10 cellular contexts compared by ENCODE assay signal in genomic region chr11:2534131-2534956, GRCh38.
DNase-seq lines count a peak whose midpoint lies in the region; ATAC-seq, FAIRE-seq and TF ChIP-seq lines count a peak whose summit lies in the region.
"Had no signal": no experiment of that assay in that cellular context is flagged by ENCODE, and none has a peak within 500 bp of the region (broad histone marks: within the 10 kb centered on the region; RNA-seq: fewer than 3 reads in every experiment).

No MANE protein-coding gene starts in this region.

- H3K23me2 ChIP-seq in H1 (ENCODE audit: low read depth, low read length): no peaks in the 10 kb centered on the region

- H2BK20ac ChIP-seq in H1 (ENCODE audit: low read length): 0 out of 2 replicates have a peak overlapping the region, but pooled peaks have one; percentile 48

- H2AK5ac ChIP-seq in H1 (ENCODE audit: low read depth, low read length): no peak overlapping the region

- peak overlapping the region; percentile 90 for H3K18ac ChIP-seq in H1 (ENCODE audit: extremely low read depth, low read length)

- TF ChIP-seq CTCF in BE2C (IDR thresholded peaks at IDR 0.05; ENCODE audit: low read depth, low read length) (no peak), H1 (IDR thresholded peaks at IDR 0.05; ENCODE audit: control extremely low read depth in 1 of 3, insufficient read depth in 1 of 3, low read depth in 1 of 3, low read length in 3 of 3) (no peak), mucosa of descending colon (IDR thresholded peaks at IDR 0.05) (no peak)

- peak overlapping the region; percentile 46; the same call in 1 of the 2 replicates for H2BK15ac ChIP-seq in H1 (ENCODE audit: low read length)

- no peak overlapping the region for H4K5ac ChIP-seq in H1 (ENCODE audit: insufficient read length, low read depth, low read length)

- no peaks in the 10 kb centered on the region for H3K4me1 ChIP-seq in BE2C
- H3K4me1 ChIP-seq in HUES64 (ENCODE audit: insufficient read depth, low read length): peaks cover 7% of the 10 kb centered on the region
- H3K4me1 ChIP-seq in H1 (replicated peaks in 1 of 4; ENCODE audit: control insufficient read depth in 3 of 4, insufficient read depth in 4 of 4, low read length in 3 of 4): peaks cover 4 to 16% (median 10%) of the 10 kb centered on the region in 4 experiments
- H3K4me1 ChIP-seq in mucosa of descending colon (ENCODE audit: low read depth): peaks cover 16% of the 10 kb centered on the region

- H3K4me2 ChIP-seq in H1 (ENCODE audit: insufficient read depth in 1 of 2, low read depth in 2 of 2, low read length in 2 of 2): peak overlapping the region; percentile 45 to 58; a peak in 2 of 4 replicates

- ATAC-seq in mucosa of descending colon: no peak
- ATAC-seq in GM21381 (IDR thresholded peaks at IDR 0.05; ENCODE audit: unreplicated experiment): no peak

- H2BK5ac ChIP-seq in H1 (ENCODE audit: low read depth, low read length): 0 out of 2 replicates have a peak overlapping the region, but pooled peaks have one; percentile 94

- H3K27me3 ChIP-seq in BE2C: no peaks in the 10 kb centered on the region
- H3K27me3 ChIP-seq in HUES64 (ENCODE audit: insufficient read depth, low read length): peaks cover 25% of the 10 kb centered on the region
- peaks cover 1 to 48% (median 22%) of the 10 kb centered on the region in 4 experiments; a peak in 6 of 7 replicates for H3K27me3 ChIP-seq in H1 (replicated peaks in 1 of 4; ENCODE audit: control insufficient read depth in 3 of 4, extremely low read depth in 1 of 4, insufficient read depth in 3 of 4, low read length in 3 of 4)

- H4K20me1 ChIP-seq in H1 (replicated peaks in 1 of 2; ENCODE audit: control insufficient read depth in 1 of 2, insufficient read depth in 2 of 2, low read length in 2 of 2): peaks cover 0 to 4% of the 10 kb centered on the region in 2 experiments

- H3K79me1 ChIP-seq in H1 (ENCODE audit: low read depth, low read length): no peaks in the 10 kb centered on the region

- peak; percentile 4 for DNase-seq in BE2C
- peak in 1 of 2 experiments; percentile 56 for DNase-seq in H1 (ENCODE audit: low read depth in 1 of 2, low spot score in 2 of 2)
- DNase-seq in mucosa of descending colon: peak in 2 of 3 donors; percentile 19 to 49
- no peak for DNase-seq in midbrain (lab: John Stamatoyannopoulos, UW)
- no peak for DNase-seq in NOMO-1 (lab: John Stamatoyannopoulos, UW; ENCODE audit: unreplicated experiment in 2 of 2)
- DNase-seq in activated CD4-positive, alpha-beta T cell treated with anti-CD3 and anti-CD28 coated beads, Interleukin-2, amount 50 U/mL, for 1 hour: no peak
- DNase-seq: NCI-H1930 had no signal

- CTCF ChIA-PET in H1 (lab: Charles Lee; ENCODE audit: partially characterized antibody): interaction anchor here (0.7 to 14.3 kb wide), 42 partner anchors 15 to 434 kb away, joined by 3 to 521 read pairs (median 4); partner anchors contain the start of genes CDKN1C and PHLDA2

- H2BK120ac ChIP-seq in H1 (replicated peaks; ENCODE audit: low read depth, low read length): no peak overlapping the region

- H3K27ac ChIP-seq in HUES64 (ENCODE audit: low read depth, low read length): peak overlapping the region; percentile 71
- H3K27ac ChIP-seq in H1 (ENCODE audit: low read depth, low read length): no peak overlapping the region
- H3K27ac ChIP-seq: C4-2B had no signal

- H3K14ac ChIP-seq in H1 (ENCODE audit: insufficient read length): no peak overlapping the region

- 83% methylated on average over 31 of the region's 31 CpGs for WGBS in HUES64
- 84% methylated on average over 28 of the region's 31 CpGs; no CpG with 5 or more reads in 1 of the 2 experiments for WGBS in H1 (ENCODE audit: extremely low coverage in 1 of 2, insufficient coverage in 1 of 2, insufficient read length in 1 of 2, insufficient replicate concordance in 2 of 2, low coverage in 1 of 2, low lambda C conversion rate in 2 of 2, missing lambda C conversion rate in 1 of 2), 2 experiments

- no peak overlapping the region for H3K23ac ChIP-seq in H1 (ENCODE audit: insufficient read length)

- H4K8ac ChIP-seq in H1 (ENCODE audit: extremely low read depth, insufficient read depth, low read length): peak overlapping the region; percentile 96

- H3K4ac ChIP-seq in H1 (replicated peaks; ENCODE audit: insufficient read length, low read depth, low read length): peak overlapping the region; percentile 53

- POLR2A ChIA-PET in H1 (lab: Charles Lee; ENCODE audit: partially characterized antibody): interaction anchor here (0.7 to 2.9 kb wide), 6 partner anchors 165 to 407 kb away, joined by 3 to 18 read pairs (median 6); partner anchors contain the start of genes CDKN1C, KCNQ1OT1 and PHLDA2

- intact Hi-C loops in mucosa of descending colon (cut with DNase I, micrococcal nuclease): no loop called here

- H3K9me3 ChIP-seq in BE2C (no peaks in the 10 kb centered on the region), HUES64 (ENCODE audit: insufficient read depth, low read depth, low read length) (no peaks in the 10 kb centered on the region), H1 (ENCODE audit: insufficient read depth in 2 of 2, low read depth in 1 of 2, low read length in 1 of 2) (no peaks in the 10 kb centered on the region), mucosa of descending colon (no peaks in the 10 kb centered on the region)

- H2AFZ ChIP-seq in H1 (ENCODE audit: low read length): no peak overlapping the region

- TF ChIP-seq POLR2A in H1 (IDR thresholded peaks at IDR 0.05; ENCODE audit: control extremely low read depth in 1 of 2, low read depth in 2 of 2, low read length in 2 of 2): no peak

- no peak overlapping the region for H3K56ac ChIP-seq in H1 (replicated peaks; ENCODE audit: insufficient read length, low read depth, low read length)

- H3K36me3 ChIP-seq in BE2C: no peaks in the 10 kb centered on the region
- no peaks in the 10 kb centered on the region for H3K36me3 ChIP-seq in HUES64 (ENCODE audit: insufficient read depth, low read length)
- no peaks in the 10 kb centered on the region for H3K36me3 ChIP-seq in H1 (ENCODE audit: control insufficient read depth in 2 of 4, insufficient read depth in 4 of 4, low read length in 3 of 4)
- no peaks in the 10 kb centered on the region for H3K36me3 ChIP-seq in mucosa of descending colon (ENCODE audit: low read depth)

- H4K91ac ChIP-seq in H1 (replicated peaks; ENCODE audit: insufficient read length, low read length): peak overlapping the region; percentile 56

- peak overlapping the region; percentile 100 for H2BK12ac ChIP-seq in H1 (ENCODE audit: low read depth, low read length)

- H3K9ac ChIP-seq in HUES64 (ENCODE audit: low read depth, low read length) (no peak overlapping the region), H1 (replicated peaks in 1 of 4; ENCODE audit: extremely low read depth in 1 of 4, low read depth in 3 of 4, low read length in 3 of 4) (0 out of 7 replicates have a peak overlapping the region, but pooled peaks of 1 of the 4 experiments have one; percentile 15)

- TF ChIP-seq EP300 in H1 (IDR thresholded peaks at IDR 0.05; ENCODE audit: borderline replicate concordance in 1 of 2, low read depth in 2 of 2, low read length in 2 of 2): no peak

- no peak for TF ChIP-seq RAD21 in H1 (IDR thresholded peaks at IDR 0.05 in 1 of 2, conservative IDR thresholded peaks at IDR 0.05 in 1 of 2; ENCODE audit: low read depth in 2 of 2, low read length in 2 of 2)

- no peak for FAIRE-seq in H1 (lab: Jason Lieb, UNC)

- no peaks in the 10 kb centered on the region for H3K79me2 ChIP-seq in H1 (ENCODE audit: control insufficient read depth in 1 of 2, insufficient read depth in 2 of 2, low read length in 2 of 2)

- H3K4me3 ChIP-seq in BE2C (ENCODE audit: low read depth, low read length) (no peak overlapping the region), HUES64 (ENCODE audit: low read length) (no peak overlapping the region), H1 (ENCODE audit: extremely low read depth in 1 of 4, insufficient read depth in 2 of 4, low read depth in 3 of 4, low read length in 4 of 4) (no peak overlapping the region), mucosa of descending colon (no peak overlapping the region)

TF ChIP-seq in H1, 55 proteins besides CTCF, POLR2A, EP300 and RAD21:
- no peak for TF ChIP-seq TCF12 (IDR thresholded peaks at IDR 0.05; ENCODE audit: low read depth, low read length)
- TF ChIP-seq CTBP2 (IDR thresholded peaks at IDR 0.05; ENCODE audit: borderline replicate concordance, insufficient read depth, insufficient read length, low read length): peak; percentile 9
TF ChIP-seq in H1: peak in this region for 1.

Comparison
In these comparisons a context has a peak if more than half of its experiments do, and no peak if none do; other contexts are left out.
1. DNase-seq: peak in BE2C (single experiment) and mucosa of descending colon (2 of 3); none in midbrain (single experiment), NOMO-1 (0 of 2) and activated CD4-positive, alpha-beta T cell treated with anti-CD3 and anti-CD28 coated beads, Interleukin-2, amount 50 U/mL, for 1 hour (single experiment).